6 cellular contexts compared by ENCODE assay signal in the genomic region with DNA sequence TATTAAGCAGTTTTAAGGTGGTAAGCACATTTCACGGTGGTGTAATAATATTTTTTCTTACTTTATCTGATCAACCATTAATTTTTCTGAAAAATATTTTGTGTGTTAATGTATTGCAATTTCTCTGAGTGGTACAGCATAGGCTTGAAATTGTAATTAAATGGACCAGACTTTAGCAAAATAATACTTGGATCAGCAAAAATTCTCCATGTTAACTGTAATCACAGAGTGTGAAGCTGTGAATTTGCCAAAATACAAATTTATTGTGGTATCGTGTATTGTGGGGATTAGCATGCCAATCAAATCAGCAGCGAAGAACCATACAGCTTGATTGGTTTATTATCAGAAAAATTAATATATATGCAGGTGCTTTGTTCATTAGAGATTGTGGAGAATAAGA.
"Had no signal": no experiment of that assay in that cellular context is flagged by ENCODE, and none has a peak within 500 bp of the region (broad histone marks: within the 10 kb centered on the region; RNA-seq: fewer than 3 reads in every experiment).

No MANE protein-coding gene starts in this region.

- H3K4me3 ChIP-seq: K562 had no signal

- H3K27ac ChIP-seq: HL-60, KMS-11 had no signal

- ATAC-seq: K562 had no signal

- DNase-seq: KBM-7, KG1 had no signal

- H3K4me2 ChIP-seq: KMS-11 had no signal

- FAIRE-seq: HTR-8/SVneo, K562 had no signal

- H3K9ac ChIP-seq: KMS-11 had no signal
